In genomic region chr5:157494178-157494830, GRCh38 we compare ENCODE assay signal across 19 cellular contexts. TPM values are rescaled to one million over a fixed set of nuclear protein-coding genes. Genes with fewer than 3 reads are reported as not detected.
DNase-seq lines count a peak whose midpoint lies in the region; FAIRE-seq and TF ChIP-seq lines count a peak whose summit lies in the region.
"Had no signal": no experiment of that assay in that cellular context is flagged by ENCODE, and none has a peak within 500 bp of the region (broad histone marks: within the 10 kb centered on the region; RNA-seq: fewer than 3 reads in every experiment).

No MANE protein-coding gene starts in this region.

- peak overlapping the region; percentile 84 to 97 (median 95) for H3K27ac Mint-ChIP-seq in CD14-positive monocyte
- H3K27ac Mint-ChIP-seq: activated naive CD8-positive, alpha-beta T cell treated with anti-CD3 and anti-CD28 coated beads, Interleukin-2, amount 50 U/mL, for 24 hours had no signal

- H3K9me3 Mint-ChIP-seq in CD14-positive monocyte: peaks cover 0 to 2% (median 0%) of the 10 kb centered on the region in 7 donors
- H3K9me3 Mint-ChIP-seq: central memory CD8-positive, alpha-beta T cell had no signal

- H3K27me3 ChIP-seq in liver (ENCODE audit: control insufficient read depth in 4 of 4, insufficient read depth in 4 of 4, low read length in 3 of 4) (no peaks in the 10 kb centered on the region), vagina (no peaks in the 10 kb centered on the region)
- H3K27me3 ChIP-seq: foreskin keratinocyte, stomach had no signal

- peaks cover 18% of the 10 kb centered on the region for H3K4me1 Mint-ChIP-seq in CD14-positive monocyte
- H3K4me1 Mint-ChIP-seq: central memory CD8-positive, alpha-beta T cell had no signal

- DNase-seq in CD14-positive monocyte (ENCODE audit: low spot score) (peak; percentile 96), GM12892 (ENCODE audit: insufficient read length) (no peak), SKM-1 treated with dmso at 0.1 percent for 144 hours (lab: John Stamatoyannopoulos, UW; ENCODE audit: unreplicated experiment) (peak; percentile 76), 8988T (no peak), NCI-H526 treated with DMSO at 0.1 percent for 48 hours (lab: John Stamatoyannopoulos, UW) (no peak), posterior vena cava (ENCODE audit: low spot score) (no peak), vagina (ENCODE audit: extremely low spot score in 2 of 2) (no peak)
- DNase-seq: activated naive CD8-positive, alpha-beta T cell treated with anti-CD3 and anti-CD28 coated beads, Interleukin-2, amount 50 U/mL, for 24 hours; DMS79 treated with DMSO at 0.1 percent for 48 hours; foreskin keratinocyte; NCI-H1417; stomach; WERI-Rb-1 had no signal

- WGBS in liver: 81% methylated on average over 5 of the region's 5 CpGs

- TF ChIP-seq POLR2A in GM12892 (IDR thresholded peaks at IDR 0.05; ENCODE audit: low read depth, low read length) (no peak), vagina (IDR thresholded peaks at IDR 0.05) (no peak)

- H3K9me3 ChIP-seq in liver (ENCODE audit: control insufficient read depth in 4 of 4, low read length in 3 of 4): no peaks in the 10 kb centered on the region
- H3K9me3 ChIP-seq in vagina: no peaks in the 10 kb centered on the region
- H3K9me3 ChIP-seq: stomach had no signal

- FAIRE-seq in GM12892 (lab: Jason Lieb, UNC): peak; percentile 30
- FAIRE-seq: endometrium had no signal

- intact Hi-C loops in CD14-positive monocyte (cut with micrococcal nuclease) (loop anchor here in 1 of 2 donors (5.0 kb wide), 1 partner anchor 238 kb away; the partner anchor contains the start of gene THG1L), posterior vena cava (cut with DNase I) (no loop called here), vagina (cut with DNase I) (no loop called here)

- TF ChIP-seq CTCF in CD14-positive monocyte (IDR thresholded peaks at IDR 0.05) (no peak), liver (IDR thresholded peaks at IDR 0.05; ENCODE audit: low read depth, low read length, missing input control) (no peak), vagina (IDR thresholded peaks at IDR 0.05) (no peak)

- H3K4me3 Mint-ChIP-seq in CD14-positive monocyte: no peak overlapping the region
- H3K4me3 Mint-ChIP-seq: activated naive CD8-positive, alpha-beta T cell treated with anti-CD3 and anti-CD28 coated beads, Interleukin-2, amount 50 U/mL, for 24 hours; central memory CD8-positive, alpha-beta T cell had no signal

- H3K36me3 Mint-ChIP-seq in CD14-positive monocyte: peaks cover 54 to 72% of the 10 kb centered on the region in 2 donors

- no peak for TF ChIP-seq RAD21 in liver (IDR thresholded peaks at IDR 0.05)

- H3K4me3 ChIP-seq in liver (ENCODE audit: low read depth in 1 of 3, low read length in 3 of 3) (no peak overlapping the region), vagina (no peak overlapping the region)
- H3K4me3 ChIP-seq: SK-N-MC, skin epidermis, stomach had no signal

- peaks cover 0 to 6% (median 1%) of the 10 kb centered on the region in 3 donors for H3K27me3 Mint-ChIP-seq in CD14-positive monocyte (ENCODE audit: low read depth in 3 of 3)
- H3K27me3 Mint-ChIP-seq: activated naive CD8-positive, alpha-beta T cell treated with anti-CD3 and anti-CD28 coated beads, Interleukin-2, amount 50 U/mL, for 24 hours; central memory CD8-positive, alpha-beta T cell had no signal

- H3K27ac ChIP-seq in liver (ENCODE audit: low read depth in 1 of 2, low read length in 2 of 2) (no peak overlapping the region), vagina (no peak overlapping the region)
- H3K27ac ChIP-seq: foreskin keratinocyte, KMS-11, SK-N-MC, skin epidermis, WERI-Rb-1 had no signal

- H3K9ac ChIP-seq in liver (ENCODE audit: low read depth in 1 of 2, low read length in 2 of 2): no peak overlapping the region
- H3K9ac ChIP-seq: KMS-11 had no signal

- H3K36me3 ChIP-seq in liver (ENCODE audit: control insufficient read depth in 4 of 4, insufficient read depth in 3 of 4, low read depth in 1 of 4, low read length in 3 of 4) (peaks cover 2 to 17% (median 9%) of the 10 kb centered on the region in 4 donors), vagina (no peaks in the 10 kb centered on the region)
- H3K36me3 ChIP-seq: WERI-Rb-1 had no signal

- H3K4me1 ChIP-seq in liver (ENCODE audit: control insufficient read depth in 4 of 4, insufficient read depth in 4 of 4, low read length in 3 of 4) (no peaks in the 10 kb centered on the region), vagina (no peaks in the 10 kb centered on the region)
- H3K4me1 ChIP-seq: foreskin keratinocyte, stomach had no signal

TF ChIP-seq in liver, 16 proteins besides CTCF, POLR2A, EP300 and RAD21:
- TF ChIP-seq HNF4A (conservative IDR thresholded peaks at IDR 0.05): peak; percentile 19 to 26
- no peak for TF ChIP-seq TAF1 (conservative IDR thresholded peaks at IDR 0.05)
- TF ChIP-seq RXRA (IDR thresholded peaks at IDR 0.05): no peak
- no peak for TF ChIP-seq ATF3 (IDR thresholded peaks at IDR 0.05)
- no peak for TF ChIP-seq GABPA (IDR thresholded peaks at IDR 0.05 in 1 of 2, conservative IDR thresholded peaks at IDR 0.05 in 1 of 2)
- TF ChIP-seq, protein P1, sequence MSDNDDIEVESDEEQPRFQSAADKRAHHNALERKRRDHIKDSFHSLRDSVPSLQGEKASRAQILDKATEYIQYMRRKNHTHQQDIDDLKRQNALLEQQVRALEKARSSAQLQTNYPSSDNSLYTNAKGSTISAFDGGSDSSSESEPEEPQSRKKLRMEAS (IDR thresholded peaks at IDR 0.05): peak; percentile 26

RNA-seq across cellular contexts. Expression of gene NIPAL4, which starts 34.3 kb away (rescaled TPM):
- under 1 TPM in 1 of 2 donors, not detected in 1; 0.04 TPM for polyA plus RNA-seq in CD14-positive monocyte
- 0.40 TPM for polyA plus RNA-seq in GM12892 (2012; ENCODE audit: missing spikeins)
- not detected for total RNA-seq in liver
- not detected for polyA plus RNA-seq in liver
- under 1 TPM; 0.37 to 0.52 TPM for total RNA-seq in posterior vena cava
- total RNA-seq in vagina: 12.0 TPM

Comparison
In these comparisons a context has a peak if more than half of its experiments do, and no peak if none do; other contexts are left out.
1. DNase-seq: peak in CD14-positive monocyte (single experiment) and SKM-1 treated with dmso at 0.1 percent for 144 hours (single experiment); none in GM12892 (single experiment), 8988T (single experiment), NCI-H526 treated with DMSO at 0.1 percent for 48 hours (single experiment), posterior vena cava (single experiment) and vagina (0 of 2).